In the genomic region with DNA sequence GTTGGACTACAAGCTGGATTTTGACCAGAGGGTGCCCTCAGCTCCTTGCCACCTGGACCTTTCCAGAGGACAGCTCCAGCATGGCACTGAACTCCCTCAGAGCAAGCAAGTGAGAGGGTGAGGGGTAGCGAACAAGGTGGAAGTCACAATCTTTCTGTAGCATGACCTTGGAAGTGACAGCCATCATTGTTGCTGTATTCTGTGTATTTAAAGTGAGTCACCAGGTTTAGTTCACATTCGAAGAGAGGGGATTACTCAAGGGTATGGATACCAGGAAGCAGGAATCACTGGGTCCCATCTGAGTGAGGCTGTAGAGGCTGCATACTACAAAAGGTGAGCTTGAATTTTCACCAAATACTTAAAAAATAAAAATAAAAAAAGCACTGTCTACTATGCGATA, we compare ENCODE assay signal across 29 cellular contexts.
"Had no signal": no experiment of that assay in that cellular context is flagged by ENCODE, and none has a peak within 500 bp of the region (broad histone marks: within the 10 kb centered on the region; RNA-seq: fewer than 3 reads in every experiment).

No MANE protein-coding gene starts in this region.

- H3K27ac Mint-ChIP-seq: immature natural killer cell; mesothelial cell of epicardium; naive B cell; natural killer cell; nephron progenitor cell; neural progenitor cell; progenitor cell of endocrine pancreas; stimulated activated effector memory CD8-positive, alpha-beta T cell treated with anti-CD3 and anti-CD28 coated beads, Interleukin-12 subunit alpha, Interleukin-12 subunit beta, amount 100 ng/mL, for 72 hours had no signal

- FAIRE-seq: islet of Langerhans, kidney, small intestine, urothelium cell line had no signal

- H3K9ac ChIP-seq: neural progenitor cell, parathyroid adenoma had no signal

- H3K4me1 Mint-ChIP-seq: immature natural killer cell; naive B cell; natural killer cell; neural progenitor cell; stimulated activated effector memory CD8-positive, alpha-beta T cell treated with anti-CD3 and anti-CD28 coated beads, Interleukin-12 subunit alpha, Interleukin-12 subunit beta, amount 100 ng/mL, for 72 hours had no signal

- H3K36me3 Mint-ChIP-seq: immature natural killer cell; mesothelial cell of epicardium; naive B cell; natural killer cell; neural progenitor cell; stimulated activated effector memory CD8-positive, alpha-beta T cell treated with anti-CD3 and anti-CD28 coated beads, Interleukin-12 subunit alpha, Interleukin-12 subunit beta, amount 100 ng/mL, for 72 hours had no signal

- H3K27ac ChIP-seq: left ventricle myocardium inferior, neural progenitor cell, neutrophil, parathyroid adenoma, sigmoid colon, spleen, stomach, testis, thyroid gland, transverse colon, upper lobe of right lung had no signal

- H3K4me3 Mint-ChIP-seq: immature natural killer cell; mesothelial cell of epicardium; naive B cell; natural killer cell; nephron progenitor cell; neural progenitor cell; stimulated activated effector memory CD8-positive, alpha-beta T cell treated with anti-CD3 and anti-CD28 coated beads, Interleukin-12 subunit alpha, Interleukin-12 subunit beta, amount 100 ng/mL, for 72 hours had no signal

- ATAC-seq: natural killer cell; right cardiac atrium; stimulated activated effector memory CD8-positive, alpha-beta T cell treated with anti-CD3 and anti-CD28 coated beads, Interleukin-12 subunit alpha, Interleukin-12 subunit beta, amount 100 ng/mL, for 72 hours; upper lobe of right lung had no signal

- H3K4me3 ChIP-seq: left ventricle myocardium inferior, lung, neural progenitor cell, sigmoid colon, spleen, stomach, testis, thyroid gland, transverse colon, upper lobe of right lung had no signal

- H3K27me3 ChIP-seq: neural progenitor cell, neutrophil, sigmoid colon, spleen, stomach, testis, thyroid gland, transverse colon, upper lobe of right lung had no signal

- H3K9me3 ChIP-seq: left ventricle myocardium inferior, neutrophil, sigmoid colon, spleen, testis, thyroid gland, transverse colon, upper lobe of right lung had no signal

- H3K9me3 Mint-ChIP-seq: neural progenitor cell had no signal

- H3K4me1 ChIP-seq: left ventricle myocardium inferior, neural progenitor cell, parathyroid adenoma, sigmoid colon, spleen, stomach, testis, thyroid gland, transverse colon, upper lobe of right lung had no signal

- DNase-seq: hypothalamus; immature natural killer cell; kidney; left ventricle myocardium inferior; mesendoderm; naive B cell; natural killer cell; nephron progenitor cell; occipital lobe; right cardiac atrium; sigmoid colon; small intestine; spleen; stimulated activated CD4-positive, alpha-beta T cell treated with anti-CD3 and anti-CD28 coated beads, Interleukin-4, amount 100 ng/mL, for 24 hours; stimulated activated naive CD4-positive, alpha-beta T cell; stomach; testis; thyroid gland; transverse colon; upper lobe of right lung had no signal

- H3K27me3 Mint-ChIP-seq: progenitor cell of endocrine pancreas had no signal

- H3K36me3 ChIP-seq: left ventricle myocardium inferior, neural progenitor cell, neutrophil, sigmoid colon, spleen, stomach, thyroid gland, transverse colon, upper lobe of right lung had no signal
